In the genomic region with DNA sequence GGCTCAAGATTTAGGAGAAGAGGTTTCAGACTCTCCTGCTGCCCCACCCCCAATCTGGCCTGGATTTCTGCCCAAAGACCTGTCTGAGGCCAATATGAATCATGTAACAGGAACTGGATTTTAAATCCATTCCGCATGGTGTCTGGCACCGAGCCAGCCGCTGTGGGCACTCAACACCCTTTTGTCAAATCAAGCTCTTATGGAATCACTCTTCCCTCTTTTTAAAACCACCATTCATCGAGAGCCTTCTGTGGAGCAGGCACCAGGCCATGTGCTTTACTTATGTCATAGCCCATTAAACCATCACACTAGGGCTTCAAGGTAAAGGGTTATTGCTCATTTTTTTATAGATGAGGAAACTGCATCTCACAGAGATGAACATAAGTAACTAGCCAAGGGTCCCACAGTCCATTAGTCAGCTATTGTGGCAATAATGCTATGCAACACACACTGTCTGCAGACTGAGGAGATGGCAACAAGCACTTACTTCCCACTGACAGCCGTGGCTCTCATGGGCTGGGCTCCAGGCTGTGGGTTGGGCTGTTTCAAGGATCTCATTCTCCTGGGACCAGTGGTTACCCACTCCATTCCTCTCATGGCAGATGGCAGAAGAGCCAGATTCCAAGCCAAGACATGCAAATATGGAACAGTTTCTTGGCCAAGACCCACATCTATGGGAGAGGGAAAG, we compare ENCODE assay signal across 13 cellular contexts.
DNase-seq lines count a peak whose midpoint lies in the region; ATAC-seq, FAIRE-seq and TF ChIP-seq lines count a peak whose summit lies in the region.
"Had no signal": no experiment of that assay in that cellular context is flagged by ENCODE, and none has a peak within 500 bp of the region (broad histone marks: within the 10 kb centered on the region; RNA-seq: fewer than 3 reads in every experiment).

No MANE protein-coding gene starts in this region.

- ATAC-seq in HepG2 = no peak
- no peak for ATAC-seq in right lobe of liver
- no peak for ATAC-seq in HG03460 (IDR thresholded peaks at IDR 0.05; ENCODE audit: unreplicated experiment)
- ATAC-seq in HG03521 (IDR thresholded peaks at IDR 0.05; ENCODE audit: unreplicated experiment) = no peak
- ATAC-seq in mucosa of descending colon = no peak
- ATAC-seq in omental fat pad (ENCODE audit: low FRiP score) = no peak
- ATAC-seq: activated T-cell treated with anti-CD3 and anti-CD28 coated beads, Interleukin-2, amount 50 U/mL, for 72 hours; naive thymus-derived CD4-positive, alpha-beta T cell had no signal

- no peak for DNase-seq in HepG2 (ENCODE audit: low spot score)
- no peak for DNase-seq in right lobe of liver
- DNase-seq in NCI-H446 (lab: John Stamatoyannopoulos, UW) = peak; percentile 95 to 97
- no peak for DNase-seq in H1 (ENCODE audit: low read depth in 1 of 2, low spot score in 2 of 2)
- DNase-seq in mucosa of descending colon = no peak
- DNase-seq in omental fat pad (ENCODE audit: low spot score) = no peak
- DNase-seq: activated T-cell treated with anti-CD3 and anti-CD28 coated beads, Interleukin-2, amount 50 U/mL, for 72 hours; naive thymus-derived CD4-positive, alpha-beta T cell had no signal

- no peaks in the 10 kb centered on the region for H4K20me1 ChIP-seq in HepG2 (ENCODE audit: insufficient read depth, low read length)
- no peaks in the 10 kb centered on the region for H4K20me1 ChIP-seq in H1 (replicated peaks in 1 of 2; ENCODE audit: control insufficient read depth in 1 of 2, insufficient read depth in 2 of 2, low read length in 2 of 2)

- peak overlapping the region; percentile 70 for H4K91ac ChIP-seq in H1 (replicated peaks; ENCODE audit: insufficient read length, low read length)

- POLR2A ChIA-PET in HepG2 (lab: Yijun Ruan, JAX) = no interaction called here
- POLR2A ChIA-PET in H1 (lab: Charles Lee; ENCODE audit: partially characterized antibody) = no interaction called here

- CTCF ChIA-PET in HepG2 (lab: Yijun Ruan, JAX; ENCODE audit: low intra/inter-chr PET ratio, low total read pairs) (no interaction called here), H1 (lab: Charles Lee; ENCODE audit: partially characterized antibody) (interaction anchor here (0.6 kb wide), 1 partner anchor 461 kb away, joined by 3 read pairs; no protein-coding TSS in a partner anchor)

- TF ChIP-seq CTCF in HepG2 (CRISPR knock-in tag; IDR thresholded peaks at IDR 0.05) (no peak), right lobe of liver (IDR thresholded peaks at IDR 0.05) (no peak), H1 (IDR thresholded peaks at IDR 0.05; ENCODE audit: control extremely low read depth in 1 of 3, insufficient read depth in 1 of 3, low read depth in 1 of 3, low read length in 3 of 3) (no peak), mucosa of descending colon (IDR thresholded peaks at IDR 0.05) (no peak), omental fat pad (IDR thresholded peaks at IDR 0.05) (no peak)

- peak overlapping the region; percentile 91 for H2BK20ac ChIP-seq in H1 (ENCODE audit: low read length)

- FAIRE-seq in HepG2 (lab: Jason Lieb, UNC) (no peak), H1 (lab: Jason Lieb, UNC) (no peak)

- H3K4ac ChIP-seq in H1 (replicated peaks; ENCODE audit: insufficient read length, low read depth, low read length) = no peak overlapping the region

- no peaks in the 10 kb centered on the region for H3K4me1 ChIP-seq in HepG2 (ENCODE audit: insufficient read depth, low read length)
- H3K4me1 ChIP-seq in right lobe of liver = no peaks in the 10 kb centered on the region
- H3K4me1 ChIP-seq in H1 (replicated peaks in 1 of 4; ENCODE audit: control insufficient read depth in 3 of 4, insufficient read depth in 4 of 4, low read length in 3 of 4) = peaks cover 9 to 25% (median 18%) of the 10 kb centered on the region in 4 experiments
- H3K4me1 ChIP-seq in mucosa of descending colon (ENCODE audit: low read depth) = no peaks in the 10 kb centered on the region

- peak overlapping the region; percentile 75; the same call in 1 of the 2 replicates for H2BK12ac ChIP-seq in H1 (ENCODE audit: low read depth, low read length)

- TF ChIP-seq EP300 in HepG2 (IDR thresholded peaks at IDR 0.05; ENCODE audit: low read depth in 2 of 2, low read length in 2 of 2) (no peak), HepG2 (CRISPR knock-in tag; IDR thresholded peaks at IDR 0.05; ENCODE audit: borderline replicate concordance) (no peak), H1 (IDR thresholded peaks at IDR 0.05; ENCODE audit: borderline replicate concordance in 1 of 2, low read depth in 2 of 2, low read length in 2 of 2) (no peak)

- intact Hi-C loops in HepG2 (cut with micrococcal nuclease; ENCODE audit: unreplicated experiment) = no loop called here
- intact Hi-C loops in right lobe of liver (cut with DNase I) = loop anchor here in 1 of 2 donors (10.0 kb wide), 1 partner anchor 59 kb away; no protein-coding TSS in a partner anchor
- intact Hi-C loops in mucosa of descending colon (cut with DNase I, micrococcal nuclease) = no loop called here

- H4K8ac ChIP-seq in H1 (ENCODE audit: extremely low read depth, insufficient read depth, low read length) = no peak overlapping the region

- H3K79me2 ChIP-seq in HepG2 (ENCODE audit: insufficient read depth, low read length) (no peaks in the 10 kb centered on the region), H1 (ENCODE audit: control insufficient read depth in 1 of 2, insufficient read depth in 2 of 2, low read length in 2 of 2) (no peaks in the 10 kb centered on the region)

- TF ChIP-seq POLR2A in HepG2 (IDR thresholded peaks at IDR 0.05; ENCODE audit: insufficient read depth in 1 of 2, low read depth in 2 of 2, low read length in 2 of 2) (no peak), right lobe of liver (IDR thresholded peaks at IDR 0.05) (no peak), H1 (IDR thresholded peaks at IDR 0.05; ENCODE audit: control extremely low read depth in 1 of 2, low read depth in 2 of 2, low read length in 2 of 2) (no peak)

- H2AK5ac ChIP-seq in H1 (ENCODE audit: low read depth, low read length) = peak overlapping the region; percentile 30; the same call in 1 of the 2 replicates

- H3K14ac ChIP-seq in H1 (ENCODE audit: insufficient read length) = no peak overlapping the region

- peak overlapping the region; percentile 17 for H3K18ac ChIP-seq in H1 (ENCODE audit: extremely low read depth, low read length)

- no peaks in the 10 kb centered on the region for H3K79me1 ChIP-seq in H1 (ENCODE audit: low read depth, low read length)

- no peak overlapping the region for H3K9ac ChIP-seq in HepG2 (ENCODE audit: insufficient read depth, low read depth, low read length)
- H3K9ac ChIP-seq in H1 (replicated peaks in 1 of 4; ENCODE audit: extremely low read depth in 1 of 4, low read depth in 3 of 4, low read length in 3 of 4) = no peak overlapping the region

- no TSS peak for BruUV-seq in HepG2 (replicated peaks; lab: Mats Ljungman, UMichigan)

- no peak overlapping the region for H3K56ac ChIP-seq in H1 (replicated peaks; ENCODE audit: insufficient read length, low read depth, low read length)

- no peak overlapping the region for H2AFZ ChIP-seq in HepG2 (ENCODE audit: low read length)
- H2AFZ ChIP-seq in H1 (ENCODE audit: low read length) = no peak overlapping the region

- H2BK5ac ChIP-seq in H1 (ENCODE audit: low read depth, low read length) = 0 out of 2 replicates have a peak overlapping the region, but pooled peaks have one; percentile 96

- in situ Hi-C loops in HepG2 (cut with HindIII; ENCODE audit: extremely low pct_ligation_motif_present, low pct_unique_long_range_greater_than_20kb) = no loop called here

- H3K9me3 ChIP-seq in HepG2 (ENCODE audit: low read length) (no peaks in the 10 kb centered on the region), right lobe of liver (no peaks in the 10 kb centered on the region), H1 (ENCODE audit: insufficient read depth in 2 of 2, low read depth in 1 of 2, low read length in 1 of 2) (no peaks in the 10 kb centered on the region), mucosa of descending colon (no peaks in the 10 kb centered on the region)
- H3K9me3 ChIP-seq: thoracic aorta had no signal

- 34% methylated on average over 5 of the region's 5 CpGs for WGBS in HepG2 (ENCODE audit: low lambda C conversion rate)
- WGBS in right lobe of liver (ENCODE audit: insufficient coverage, low coverage, low lambda C conversion rate, missing lambda C conversion rate) = 69% methylated on average over 4 of the region's 5 CpGs
- WGBS in H1 (ENCODE audit: extremely low coverage in 1 of 2, insufficient coverage in 1 of 2, insufficient read length in 1 of 2, insufficient replicate concordance in 2 of 2, low coverage in 1 of 2, low lambda C conversion rate in 2 of 2, missing lambda C conversion rate in 1 of 2), 2 experiments = 90% methylated on average over 5 of the region's 5 CpGs; no CpG with 5 or more reads in 1 of the 2 experiments

- H3K27me3 ChIP-seq in HepG2 (ENCODE audit: control insufficient read depth in 1 of 2, insufficient read depth in 2 of 2, low read length in 2 of 2) (peaks cover 5 to 38% of the 10 kb centered on the region in 2 experiments; a peak in 3 of 5 replicates), right lobe of liver (no peaks in the 10 kb centered on the region), H1 (replicated peaks in 1 of 4; ENCODE audit: control insufficient read depth in 3 of 4, extremely low read depth in 1 of 4, insufficient read depth in 3 of 4, low read length in 3 of 4) (no peaks in the 10 kb centered on the region; a peak in 1 of 7 replicates)

- no peak overlapping the region for H3K4me3 ChIP-seq in HepG2 (replicated peaks in 1 of 3; ENCODE audit: insufficient read depth in 1 of 3, low read depth in 2 of 3, low read length in 3 of 3)
- no peak overlapping the region for H3K4me3 ChIP-seq in right lobe of liver
- H3K4me3 ChIP-seq in H1 (ENCODE audit: extremely low read depth in 1 of 4, insufficient read depth in 2 of 4, low read depth in 3 of 4, low read length in 4 of 4) = no peak overlapping the region
- no peak overlapping the region for H3K4me3 ChIP-seq in mucosa of descending colon
- H3K4me3 ChIP-seq: thoracic aorta had no signal

- H3K4me2 ChIP-seq in HepG2 (ENCODE audit: low read depth, low read length) = no peak overlapping the region
- no peak overlapping the region for H3K4me2 ChIP-seq in H1 (ENCODE audit: insufficient read depth in 1 of 2, low read depth in 2 of 2, low read length in 2 of 2)

- H4K5ac ChIP-seq in H1 (ENCODE audit: insufficient read length, low read depth, low read length) = no peak overlapping the region

- no peaks in the 10 kb centered on the region for H3K36me3 ChIP-seq in HepG2 (replicated peaks in 1 of 2; ENCODE audit: control insufficient read depth in 1 of 2, insufficient read depth in 2 of 2, low read length in 2 of 2)
- no peaks in the 10 kb centered on the region for H3K36me3 ChIP-seq in right lobe of liver
- no peaks in the 10 kb centered on the region for H3K36me3 ChIP-seq in H1 (ENCODE audit: control insufficient read depth in 2 of 4, insufficient read depth in 4 of 4, low read length in 3 of 4)
- H3K36me3 ChIP-seq in mucosa of descending colon (ENCODE audit: low read depth) = no peaks in the 10 kb centered on the region
- H3K36me3 ChIP-seq: thoracic aorta had no signal

- H2BK15ac ChIP-seq in H1 (ENCODE audit: low read length) = no peak overlapping the region

- no peaks in the 10 kb centered on the region for H3K23me2 ChIP-seq in H1 (ENCODE audit: low read depth, low read length)

- H3K23ac ChIP-seq in H1 (ENCODE audit: insufficient read length) = no peak overlapping the region

- H3K27ac ChIP-seq in HepG2 (ENCODE audit: extremely low read length, insufficient read depth, low read length) (no peak overlapping the region), right lobe of liver (no peak overlapping the region), H1 (ENCODE audit: low read depth, low read length) (no peak overlapping the region)
- H3K27ac ChIP-seq: HL-60, thoracic aorta, VCaP had no signal

- no peak for TF ChIP-seq RAD21 in HepG2 (CRISPR knock-in tag; IDR thresholded peaks at IDR 0.05)
- TF ChIP-seq RAD21 in H1 (IDR thresholded peaks at IDR 0.05 in 1 of 2, conservative IDR thresholded peaks at IDR 0.05 in 1 of 2; ENCODE audit: low read depth in 2 of 2, low read length in 2 of 2) = no peak

- H2BK120ac ChIP-seq in H1 (replicated peaks; ENCODE audit: low read depth, low read length) = peak overlapping the region; percentile 16

Comparison
In these comparisons a context has a peak if more than half of its experiments do, and no peak if none do; other contexts are left out.
1. DNase-seq: peak in NCI-H446 (2 of 2); none in HepG2 (single experiment), right lobe of liver (0 of 3), H1 (0 of 2), mucosa of descending colon (0 of 3) and omental fat pad (single experiment).